Comparison of ENCODE assay signal across 19 cellular contexts in the genomic region with DNA sequence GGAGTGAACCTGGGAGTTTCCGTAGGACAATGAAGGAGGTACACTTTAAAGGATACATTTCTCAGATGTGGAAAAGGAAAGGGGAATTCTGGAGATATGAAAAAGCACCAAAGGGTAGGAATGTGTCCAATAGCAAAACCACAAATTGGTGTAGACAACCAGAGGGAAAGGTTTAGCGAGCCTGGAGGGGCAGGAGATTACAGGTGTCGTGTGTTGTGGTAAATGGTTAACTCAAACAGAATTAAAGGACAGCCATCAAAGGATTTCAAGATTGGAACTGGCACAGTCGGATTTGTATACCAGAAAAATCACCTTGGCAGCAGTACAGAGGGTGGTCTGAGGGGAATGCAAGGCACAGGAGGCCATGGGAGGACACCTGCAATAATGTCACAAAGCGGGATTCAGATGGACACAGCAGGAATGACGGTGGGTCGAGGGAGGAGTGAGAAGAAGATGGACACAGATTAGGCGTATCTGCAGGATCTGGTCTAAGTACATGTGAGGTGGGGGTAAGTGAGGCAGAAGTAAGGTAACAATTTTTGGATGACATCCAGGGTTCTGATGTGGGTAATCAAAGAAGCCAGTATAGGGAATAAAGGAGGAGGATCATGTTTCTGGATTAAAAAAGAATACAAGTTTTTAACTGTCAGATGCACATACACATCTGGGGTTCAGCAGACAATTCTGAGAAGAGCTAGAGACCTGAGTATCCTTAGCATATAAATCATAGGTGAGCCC.
A peak's percentile ranks its signal among the peaks of the same experiment; 100 is the strongest.
DNase-seq lines count a peak whose midpoint lies in the region; ATAC-seq and TF ChIP-seq lines count a peak whose summit lies in the region.
"Had no signal": no experiment of that assay in that cellular context is flagged by ENCODE, and none has a peak within 500 bp of the region (broad histone marks: within the 10 kb centered on the region; RNA-seq: fewer than 3 reads in every experiment).

No MANE protein-coding gene starts in this region.

- H3K4me1 ChIP-seq in DND-41 (ENCODE audit: insufficient read depth, low read length) (peaks cover 6% of the 10 kb centered on the region), smooth muscle cell (ENCODE audit: low read depth) (no peaks in the 10 kb centered on the region)
- H3K4me1 ChIP-seq: HAP-1, Peyer's patch had no signal

- H3K27me3 Mint-ChIP-seq in activated B cell treated with CpG ODN at 0.5 μM for 24 hours (no peaks in the 10 kb centered on the region), naive B cell (no peaks in the 10 kb centered on the region)
- H3K27me3 Mint-ChIP-seq: B cell had no signal

- H3K4me3 ChIP-seq in DND-41 (ENCODE audit: low read depth in 1 of 2, low read length in 2 of 2) (no peak overlapping the region), smooth muscle cell (no peak overlapping the region)
- H3K4me3 ChIP-seq: GM12878, HAP-1, Peyer's patch had no signal

- H3K9ac ChIP-seq in DND-41 (ENCODE audit: low read depth, low read length) (no peak overlapping the region), smooth muscle cell (ENCODE audit: low read depth) (no peak overlapping the region)

- POLR2A ChIA-PET in activated B cell treated with CpG ODN at 0.5 μM for 24 hours (lab: Charles Lee), result no interaction called here

- H3K79me2 ChIP-seq in DND-41 (ENCODE audit: insufficient read depth, low read length) (no peaks in the 10 kb centered on the region; the same call in 1 of the 2 replicates), smooth muscle cell (ENCODE audit: low read depth) (no peaks in the 10 kb centered on the region)

- H3K4me2 ChIP-seq in DND-41 (ENCODE audit: insufficient read depth, low read length) (no peak overlapping the region), smooth muscle cell (no peak overlapping the region)

- TF ChIP-seq CTCF in DND-41 (IDR thresholded peaks at IDR 0.05; ENCODE audit: borderline replicate concordance, extremely low read depth, low read length, poor library complexity, severe bottlenecking), result no peak
- no peak for TF ChIP-seq CTCF in activated B cell treated with CpG ODN at 0.5 μM for 24 hours (IDR thresholded peaks at IDR 0.05)
- no peak for TF ChIP-seq CTCF in smooth muscle cell (IDR thresholded peaks at IDR 0.05; ENCODE audit: borderline replicate concordance, insufficient read depth, poor library complexity, severe bottlenecking)

- H4K20me1 ChIP-seq in DND-41 (ENCODE audit: insufficient read depth, low read length) (no peaks in the 10 kb centered on the region), smooth muscle cell (ENCODE audit: low read depth) (no peaks in the 10 kb centered on the region)

- intact Hi-C loops in activated B cell treated with CpG ODN at 0.5 μM for 24 hours (cut with micrococcal nuclease), result no loop called here

- H3K4me3 Mint-ChIP-seq in activated B cell treated with CpG ODN at 0.5 μM for 24 hours (no peak overlapping the region), naive B cell (no peak overlapping the region)
- H3K4me3 Mint-ChIP-seq: B cell had no signal

- peak overlapping the region; percentile 7 for H3K27ac Mint-ChIP-seq in activated B cell treated with CpG ODN at 0.5 μM for 24 hours
- H3K27ac Mint-ChIP-seq in naive B cell, result peak overlapping the region; percentile 6 to 71 (median 49)
- H3K27ac Mint-ChIP-seq: B cell had no signal

- H3K9me3 Mint-ChIP-seq in activated B cell treated with CpG ODN at 0.5 μM for 24 hours (no peaks in the 10 kb centered on the region), naive B cell (peaks cover 0 to 6% (median 0%) of the 10 kb centered on the region in 7 donors)

- peaks cover 36% of the 10 kb centered on the region for H3K36me3 Mint-ChIP-seq in activated B cell treated with CpG ODN at 0.5 μM for 24 hours (ENCODE audit: low read depth)
- peaks cover 20 to 25% of the 10 kb centered on the region in 2 donors for H3K36me3 Mint-ChIP-seq in naive B cell

- ATAC-seq in DND-41 (ENCODE audit: insufficient read depth, low read depth) (peak; percentile 50; the same call in 1 of the 3 replicates), activated B cell treated with CpG ODN at 0.5 μM for 24 hours (ENCODE audit: low read depth) (no peak), naive B cell (ENCODE audit: low read depth in 2 of 2) (no peak)
- ATAC-seq in activated CD4-positive, CD25-positive, alpha-beta regulatory T cell treated with anti-CD3 and anti-CD28 coated beads, Interleukin-2, amount 50 U/mL, for 24 hours, result no peak
- ATAC-seq: GM12878, Right ventricle myocardium inferior had no signal

- H3K27ac ChIP-seq in DND-41 (ENCODE audit: low read length), result no peak overlapping the region; the same call in 1 of the 2 replicates
- H3K27ac ChIP-seq in smooth muscle cell (ENCODE audit: low read depth), result no peak overlapping the region
- H3K27ac ChIP-seq: 22Rv1, HL-60, Peyer's patch had no signal

- WGBS in smooth muscle cell (ENCODE audit: low lambda C conversion rate), result 85% methylated on average over 8 of the region's 8 CpGs

- H2AFZ ChIP-seq in DND-41 (ENCODE audit: low read depth, low read length) (no peak overlapping the region), smooth muscle cell (ENCODE audit: low read depth) (no peak overlapping the region)

- CTCF ChIA-PET in activated B cell treated with CpG ODN at 0.5 μM for 24 hours (lab: Charles Lee), result no interaction called here

- no peaks in the 10 kb centered on the region for H3K27me3 ChIP-seq in DND-41 (ENCODE audit: insufficient read depth, low read length, poor library complexity)
- H3K27me3 ChIP-seq in smooth muscle cell (ENCODE audit: low read depth), result no peaks in the 10 kb centered on the region
- H3K27me3 ChIP-seq: Peyer's patch had no signal

- H3K36me3 ChIP-seq in DND-41 (ENCODE audit: insufficient read depth, low read length), result peaks cover 18% of the 10 kb centered on the region
- H3K36me3 ChIP-seq in smooth muscle cell (ENCODE audit: low read depth), result no peaks in the 10 kb centered on the region
- H3K36me3 ChIP-seq: HAP-1, Peyer's patch had no signal

- H3K4me1 Mint-ChIP-seq in activated B cell treated with CpG ODN at 0.5 μM for 24 hours (peaks cover 15% of the 10 kb centered on the region), naive B cell (peaks cover 23 to 30% (median 30%) of the 10 kb centered on the region in 3 donors)

- DNase-seq in NCI-H2107 treated with DMSO at 0.1 percent for 48 hours (lab: John Stamatoyannopoulos, UW; ENCODE audit: unreplicated experiment) (peak; percentile 21), NCI-H2107 (lab: John Stamatoyannopoulos, UW) (no peak), DND-41 (no peak), activated B cell treated with CpG ODN at 0.5 μM for 24 hours (no peak), naive B cell (no peak), NCI-H748 (lab: John Stamatoyannopoulos, UW; ENCODE audit: unreplicated experiment) (no peak), smooth muscle cell (lab: John Stamatoyannopoulos, UW; ENCODE audit: unreplicated experiment) (no peak)
- DNase-seq: GDM1, NCI-H1105 treated with DMSO at 0.1 percent for 48 hours, NCI-H1694 treated with DMSO at 0.1 percent for 48 hours, NCI-H510A, Peyer's patch had no signal

- H3K9me3 ChIP-seq in DND-41 (ENCODE audit: insufficient read depth, low read length, severe bottlenecking) (no peaks in the 10 kb centered on the region), smooth muscle cell (replicated peaks; ENCODE audit: low read depth) (no peaks in the 10 kb centered on the region)
- H3K9me3 ChIP-seq: HAP-1, Peyer's patch had no signal

- no peaks in the 10 kb centered on the region for H3F3A ChIP-seq in smooth muscle cell (ENCODE audit: low read depth)
